Comparison of ENCODE assay signal across 8 cellular contexts in the genomic region with DNA sequence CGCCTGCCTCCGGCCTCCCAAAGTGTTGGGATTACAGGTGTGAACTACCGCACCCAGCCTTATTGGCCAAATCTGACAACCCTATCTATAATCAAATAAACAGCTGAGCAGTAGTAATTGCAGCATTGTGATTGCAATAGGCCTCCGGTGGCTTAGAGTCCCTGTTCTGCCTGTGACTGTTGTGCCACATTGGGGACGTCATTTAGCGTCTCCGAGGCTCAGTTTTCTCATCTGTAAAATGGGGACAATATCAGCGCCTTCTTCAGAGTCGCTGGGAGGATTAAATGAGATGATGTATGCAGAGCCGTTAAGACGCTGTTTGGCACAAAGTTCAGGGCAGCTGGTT. TPM values are rescaled to one million over a fixed set of nuclear protein-coding genes. Genes with fewer than 3 reads are reported as not detected.
DNase-seq lines count a peak whose midpoint lies in the region; ATAC-seq and TF ChIP-seq lines count a peak whose summit lies in the region.

No MANE protein-coding gene starts in this region.

- POLR2A ChIA-PET in WTC11 (lab: Charles Lee), result no interaction called here

- DNase-seq in GM23248, result no peak
- no peak for DNase-seq in WTC11 (ENCODE audit: low spot score)
- no peak for DNase-seq in foreskin keratinocyte
- no peak for DNase-seq in sigmoid colon
- DNase-seq in NCI-H2029 treated with DMSO at 0.1 percent for 48 hours (lab: John Stamatoyannopoulos, UW), result no peak
- DNase-seq in cerebellum (ENCODE audit: low spot score), result no peak

- no peaks in the 10 kb centered on the region for H3K36me3 ChIP-seq in GM23248 (ENCODE audit: low read depth)
- H3K36me3 ChIP-seq in sigmoid colon, result no peaks in the 10 kb centered on the region

- H3K27ac ChIP-seq in GM23248 (peak overlapping the region; percentile 87), foreskin keratinocyte (peak overlapping the region; percentile 85), sigmoid colon (peak overlapping the region; percentile 91 to 95 (median 92))

- no peaks in the 10 kb centered on the region for H3K36me3 Mint-ChIP-seq in WTC11

- WGBS in GM23248 (ENCODE audit: low coverage in 1 of 2, low lambda C conversion rate in 2 of 2, missing lambda C conversion rate in 2 of 2), 2 experiments, result 80 to 81% methylated on average over 11 of the region's 11 CpGs
- WGBS in sigmoid colon, 2 donors, result 15 to 53% methylated on average over 11 of the region's 11 CpGs

- no peaks in the 10 kb centered on the region for H3K9me2 ChIP-seq in GM23248 (ENCODE audit: insufficient read depth)

- peaks cover 4% of the 10 kb centered on the region; the same call in 1 of the 2 replicates for H4K20me1 ChIP-seq in GM23248 (ENCODE audit: insufficient read depth)

- TF ChIP-seq EP300 in sigmoid colon (IDR thresholded peaks at IDR 0.05), result no peak

- H3K9ac ChIP-seq in GM23248, result peak overlapping the region; percentile 97

- no peaks in the 10 kb centered on the region for H3K9me3 Mint-ChIP-seq in WTC11

- H3K27me3 ChIP-seq in GM23248 (replicated peaks; ENCODE audit: insufficient read depth), result no peaks in the 10 kb centered on the region
- no peaks in the 10 kb centered on the region for H3K27me3 ChIP-seq in foreskin keratinocyte
- no peaks in the 10 kb centered on the region for H3K27me3 ChIP-seq in sigmoid colon

- TF ChIP-seq CTCF in WTC11 (IDR thresholded peaks at IDR 0.05) (no peak), foreskin keratinocyte (conservative IDR thresholded peaks at IDR 0.05) (no peak), sigmoid colon (IDR thresholded peaks at IDR 0.05) (no peak)

- H3F3A ChIP-seq in GM23248 (ENCODE audit: insufficient read depth), result peaks cover 64% of the 10 kb centered on the region

- H3K4me3 Mint-ChIP-seq in WTC11, result peak overlapping the region; percentile 58

- peak overlapping the region; percentile 75 for H2AFZ ChIP-seq in GM23248

- H3K4me1 Mint-ChIP-seq in WTC11, result peaks cover 36% of the 10 kb centered on the region

- H3K4me2 ChIP-seq in GM23248 (ENCODE audit: unreplicated experiment), result peak overlapping the region; percentile 81

- no peaks in the 10 kb centered on the region for H3K9me3 ChIP-seq in GM23248 (ENCODE audit: low read depth)
- H3K9me3 ChIP-seq in sigmoid colon, result no peaks in the 10 kb centered on the region

- CTCF ChIA-PET in WTC11 (lab: Charles Lee), result interaction anchor here (0.9 to 3.0 kb wide), 8 partner anchors 13 to 60 kb away, joined by 3 to 34 read pairs (median 4); no protein-coding TSS in a partner anchor

- H3K4me3 ChIP-seq in GM23248, result peak overlapping the region; percentile 89
- H3K4me3 ChIP-seq in sigmoid colon, result peak overlapping the region in 3 of 4 donors; percentile 69 to 86 (median 77)

- H3K79me2 ChIP-seq in GM23248 (ENCODE audit: insufficient read depth), result peaks cover 51% of the 10 kb centered on the region

- peaks cover 69% of the 10 kb centered on the region for H3K27me3 Mint-ChIP-seq in WTC11 (ENCODE audit: low read depth)

- H3K4me1 ChIP-seq in GM23248 (ENCODE audit: insufficient read depth) (peaks cover 50% of the 10 kb centered on the region), foreskin keratinocyte (peaks cover 43% of the 10 kb centered on the region), sigmoid colon (peaks cover 0 to 59% (median 50%) of the 10 kb centered on the region in 4 donors)

- in situ Hi-C loops in GM23248 (cut with MboI), result no loop called here

- no peak for TF ChIP-seq POLR2A in sigmoid colon (IDR thresholded peaks at IDR 0.05)

- ATAC-seq in WTC11 (no peak), foreskin keratinocyte (no peak), GM18511 (IDR thresholded peaks at IDR 0.05; ENCODE audit: unreplicated experiment) (no peak), HG03460 (IDR thresholded peaks at IDR 0.05; ENCODE audit: unreplicated experiment) (no peak)

- H3K27ac Mint-ChIP-seq in WTC11, result no peak overlapping the region

- intact Hi-C loops in sigmoid colon (cut with DNase I), result loop anchor here (1.0 to 2.0 kb wide), 2 partner anchors 37 to 135 kb away; no protein-coding TSS in a partner anchor

TF ChIP-seq in WTC11, 78 proteins besides CTCF, POLR2A, EP300 and RAD21:
- TF ChIP-seq SMAD3 (CRISPR knock-in tag; IDR thresholded peaks at IDR 0.05; ENCODE audit: borderline replicate concordance) (no peak), GTF2I (CRISPR knock-in tag; conservative IDR thresholded peaks at IDR 0.05) (peak; percentile 97)

RNA-seq across cellular contexts. Expression of gene CAPN2, which starts 0.5 kb away (rescaled TPM):
- 214 and 223 TPM in 2 replicates for total RNA-seq in GM23248 (2014; rRNA removed; shearing (Covaris generic))
- polyA plus RNA-seq in GM23248 (2016; fragmentation: Nextera tagmentation; extraction: Ambion mirVana) (261 and 272 TPM in 2 replicates), foreskin keratinocyte (278 and 298 TPM in 2 replicates), sigmoid colon (100 to 1,000 TPM; 135 to 266 (median 158) TPM)
- total RNA-seq in WTC11 (2021) (21.3 to 24.6 TPM (median 24.2 TPM) in 3 replicates), foreskin keratinocyte (530 and 551 TPM in 2 replicates), sigmoid colon (100 to 1,000 TPM in 1 of 4 donors, 10 to 100 TPM in 3; 67.3 to 154 (median 73.6) TPM), cerebellum (61.2 TPM)

RNA-seq across cellular contexts. Expression of gene CAPN8, which starts 46.3 kb away (rescaled TPM):
- 0.25 TPM in 1 of 2 replicates, not detected in the other for total RNA-seq in GM23248 (2014; rRNA removed; shearing (Covaris generic))
- polyA plus RNA-seq in GM23248 (2016; fragmentation: Nextera tagmentation; extraction: Ambion mirVana) (not detected in 2 replicates), foreskin keratinocyte (0.55 and 0.73 TPM in 2 replicates), sigmoid colon (10 to 100 TPM; 21.6 to 67.6 (median 63.8) TPM)
- total RNA-seq in WTC11 (2021) (0.14 to 0.28 TPM in 2 of 3 replicates, not detected in the other), foreskin keratinocyte (0.68 and 1.1 TPM in 2 replicates), sigmoid colon (1 to 10 TPM in 1 of 4 donors, not detected in 3; 1.1 TPM), cerebellum (not detected)
